Comparison of ENCODE assay signal across 12 cellular contexts in the genomic region with DNA sequence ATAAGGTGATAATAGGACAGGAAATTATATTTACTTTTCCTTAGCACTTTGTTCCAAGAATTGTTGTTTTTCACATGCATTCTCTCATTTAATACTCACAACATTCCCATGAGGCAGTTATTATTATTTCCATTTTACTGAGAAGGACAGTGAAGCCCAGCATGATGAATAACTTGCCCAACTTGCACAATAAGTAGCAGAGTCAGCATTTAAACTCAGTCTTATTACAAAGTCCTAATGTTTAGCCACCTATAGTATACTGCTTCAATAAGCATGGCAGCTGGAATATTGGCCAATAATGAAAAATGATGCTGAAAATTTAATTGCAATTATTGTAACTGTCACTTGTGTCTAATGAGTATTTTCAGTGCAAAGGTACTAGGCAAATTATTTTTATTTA. TPM values are rescaled to one million over a fixed set of nuclear protein-coding genes. Genes with fewer than 3 reads are reported as not detected.
"Had no signal": no experiment of that assay in that cellular context is flagged by ENCODE, and none has a peak within 500 bp of the region (broad histone marks: within the 10 kb centered on the region; RNA-seq: fewer than 3 reads in every experiment).

No MANE protein-coding gene starts in this region.

- DNase-seq: GM23248, GOT3, H7, H9, HCEC 1CT, HFFc6 had no signal

- H3K36me3 ChIP-seq: HAP-1 had no signal

- H3K9ac ChIP-seq: GM23248 had no signal

- H3K9me3 ChIP-seq: HAP-1 had no signal

- H3K4me1 ChIP-seq: HAP-1 had no signal

- ATAC-seq: GM23338, HCT116 had no signal

- H3K27ac ChIP-seq: GM23248 had no signal

- H2AFZ ChIP-seq: GM23248, GM23338 had no signal

- H3K4me3 ChIP-seq: GM23248, GM23338, HAP-1 had no signal

- H3K4me2 ChIP-seq: GM23338 had no signal

- FAIRE-seq: H1, H54 had no signal

RNA-seq across cellular contexts. Expression of gene SYNPR, which starts 45.7 kb away (rescaled TPM):
- total RNA-seq: GM23248, H4, HFFc6 had no signal
- polyA plus RNA-seq: GM23248 had no signal
